In the genomic region with DNA sequence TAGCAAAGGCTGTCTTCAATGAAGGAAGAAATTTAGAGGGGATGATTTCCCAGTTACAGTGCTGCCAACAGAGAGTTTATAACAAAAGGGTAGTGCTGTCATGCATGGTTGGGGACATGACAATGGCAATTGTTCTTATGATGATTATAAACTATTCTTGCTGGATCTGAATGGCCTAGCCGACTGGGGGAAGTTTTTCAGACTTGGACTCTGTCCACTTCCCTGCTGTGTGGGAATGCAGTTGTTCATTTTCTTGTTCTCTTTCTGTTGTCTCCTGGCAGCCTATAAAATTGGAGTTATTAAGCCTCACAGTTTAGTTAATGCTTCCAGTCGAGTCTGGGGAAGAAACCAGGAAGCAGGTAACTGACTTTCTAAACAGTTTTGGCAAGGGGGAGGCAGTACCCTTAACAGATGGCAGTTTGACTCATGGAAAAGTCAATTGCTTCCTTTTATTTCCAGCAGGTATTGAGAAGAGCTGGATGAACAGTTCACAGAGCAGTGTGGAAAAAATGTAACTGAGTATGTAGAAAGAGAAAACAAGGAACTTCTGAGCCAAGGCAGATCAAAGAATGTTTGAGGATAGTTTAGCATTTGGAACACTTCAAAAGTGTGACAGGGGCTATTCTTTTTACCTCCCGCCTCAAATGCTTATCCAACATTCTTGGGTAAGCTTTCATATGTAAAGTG, we compare ENCODE assay signal across 20 cellular contexts.
A peak's percentile ranks its signal among the peaks of the same experiment; 100 is the strongest.
DNase-seq lines count a peak whose midpoint lies in the region; ATAC-seq, FAIRE-seq and TF ChIP-seq lines count a peak whose summit lies in the region.
"Had no signal": no experiment of that assay in that cellular context is flagged by ENCODE, and none has a peak within 500 bp of the region (broad histone marks: within the 10 kb centered on the region; RNA-seq: fewer than 3 reads in every experiment).

No MANE protein-coding gene starts in this region.

- H3K36me3 ChIP-seq in SJCRH30 (no peaks in the 10 kb centered on the region), iPS-15b (ENCODE audit: control insufficient read depth, insufficient read depth, low read length) (no peaks in the 10 kb centered on the region)
- H3K36me3 ChIP-seq: BE2C, gastroesophageal sphincter, lower lobe of right lung, thoracic aorta had no signal

- H3K27me3 ChIP-seq in SJCRH30 (no peaks in the 10 kb centered on the region), iPS-15b (ENCODE audit: control insufficient read depth, insufficient read depth, low read length) (no peaks in the 10 kb centered on the region)
- H3K27me3 ChIP-seq: BE2C, gastroesophageal sphincter had no signal

- no peaks in the 10 kb centered on the region for H3K9me3 ChIP-seq in SJCRH30 (replicated peaks)
- H3K9me3 ChIP-seq in iPS-15b (ENCODE audit: control insufficient read depth, insufficient read depth, low read length): no peaks in the 10 kb centered on the region
- H3K9me3 ChIP-seq: BE2C, gastroesophageal sphincter, thoracic aorta had no signal

- H3K4me1 ChIP-seq in SJCRH30: peaks cover 13% of the 10 kb centered on the region
- peaks cover 7% of the 10 kb centered on the region for H3K4me1 ChIP-seq in iPS-15b (ENCODE audit: control insufficient read depth, insufficient read depth, low read length)
- H3K4me1 ChIP-seq: BE2C, gastroesophageal sphincter had no signal

- DNase-seq in G401 (ENCODE audit: low spot score) (peak; percentile 29), SJCRH30 (peak in 1 of 2 experiments; percentile 19), pons (ENCODE audit: low spot score) (peak; percentile 20), urothelium cell line (ENCODE audit: low spot score) (no peak), NCI-H524 treated with DMSO at 0.1 percent for 48 hours (lab: John Stamatoyannopoulos, UW) (no peak)
- DNase-seq: activated CD4-positive, CD25-positive, alpha-beta regulatory T cell treated with anti-CD3 and anti-CD28 coated beads, Interleukin-2, amount 50 U/mL, for 72 hours; activated CD8-positive, alpha-beta memory T cell treated with anti-CD3 and anti-CD28 coated beads, Interleukin-2, amount 10 ng/mL, durations not matched to agents 7 days and 5 days; BE2C; DMS79; lower lobe of right lung; NCI-H1048; NCI-H2227 treated with DMSO at 0.1 percent for 48 hours; Right ventricle myocardium superior had no signal

- no peak for FAIRE-seq in urothelium cell line (lab: Jason Lieb, UNC)
- FAIRE-seq: GM18507 had no signal

- peak overlapping the region; percentile 23; the same call in 1 of the 2 replicates for H3K27ac ChIP-seq in SJCRH30
- H3K27ac ChIP-seq: coronary artery, gastroesophageal sphincter, lower lobe of right lung, thoracic aorta had no signal

- ATAC-seq in GM19324 (IDR thresholded peaks at IDR 0.05; ENCODE audit: low FRiP score, unreplicated experiment) (no peak), SK-N-SH treated with all-trans-retinoic acid at 6 μM for 48 hours (no peak)
- ATAC-seq: activated CD8-positive, alpha-beta memory T cell treated with anti-CD3 and anti-CD28 coated beads, Interleukin-2, amount 10 ng/mL, durations not matched to agents 7 days and 5 days; gastroesophageal sphincter; lower lobe of right lung had no signal

- in situ Hi-C loops in G401 (cut with HindIII; ENCODE audit: low sequenced_read_pairs): no loop called here

- peak overlapping the region; percentile 38 for H3K9ac ChIP-seq in iPS-15b (ENCODE audit: low read depth, low read length)

- H3K4me3 ChIP-seq in SJCRH30 (no peak overlapping the region), iPS-15b (ENCODE audit: low read depth, low read length) (no peak overlapping the region)
- H3K4me3 ChIP-seq: coronary artery, gastroesophageal sphincter, lower lobe of right lung, thoracic aorta had no signal

TF ChIP-seq in SK-N-SH treated with all-trans-retinoic acid at 6 μM for 48 hours, 23 proteins besides CTCF, POLR2A, EP300 and RAD21:
- TF ChIP-seq ZNF70 (CRISPR knock-in tag; IDR thresholded peaks at IDR 0.05) (no peak), SNAI2 (CRISPR knock-in tag; IDR thresholded peaks at IDR 0.05) (no peak)

Comparison
In these comparisons a context has a peak if more than half of its experiments do, and no peak if none do; other contexts are left out.
1. DNase-seq: peak in G401 (single experiment) and pons (single experiment); none in urothelium cell line (single experiment) and NCI-H524 treated with DMSO at 0.1 percent for 48 hours (single experiment).